29 cellular contexts compared by ENCODE assay signal in genomic region chr20:46642944-46643343, GRCh38.
"Had no signal": no experiment of that assay in that cellular context is flagged by ENCODE, and none has a peak within 500 bp of the region (broad histone marks: within the 10 kb centered on the region; RNA-seq: fewer than 3 reads in every experiment).

No MANE protein-coding gene starts in this region.

- H3K27ac Mint-ChIP-seq: natural killer cell; nephron; progenitor cell of endocrine pancreas; stimulated activated memory B cell treated with anti-CD40 and anti-IgM and Interleukin-4, amounts not matched to agents 10 μg/mL and 1 μg/mL and 100 μg/mL, for 72 hours; stimulated activated naive CD8-positive, alpha-beta T cell treated with anti-CD3 and anti-CD28 coated beads, Interleukin-15, amount 100 ng/mL, for 72 hours had no signal

- H3K9me3 Mint-ChIP-seq: natural killer cell; nephron; neural progenitor cell; stimulated activated memory B cell treated with anti-CD40 and anti-IgM and Interleukin-4, amounts not matched to agents 10 μg/mL and 1 μg/mL and 100 μg/mL, for 72 hours; stimulated activated naive CD8-positive, alpha-beta T cell treated with anti-CD3 and anti-CD28 coated beads, Interleukin-15, amount 100 ng/mL, for 72 hours had no signal

- H3K4me3 ChIP-seq: neural progenitor cell, ovary, psoas muscle, skin epidermis, smooth muscle cell, spleen, thoracic aorta, thyroid gland, tibial nerve, upper lobe of left lung, vagina had no signal

- DNase-seq: natural killer cell; occipital lobe; ovary; posterior cingulate gyrus; psoas muscle; right cardiac atrium; spleen; stimulated activated CD4-positive, alpha-beta T cell treated with anti-CD3 and anti-CD28 coated beads, Interleukin-12 subunit alpha, Interleukin-12 subunit beta, amount 100 ng/mL, for 4 hours; stimulated activated CD4-positive, alpha-beta T cell treated with anti-CD3 and anti-CD28 coated beads, Interleukin-1b, Interleukin-23, amount 100 ng/mL, for 48 hours; stimulated activated CD4-positive, alpha-beta T cell treated with anti-CD3 and anti-CD28 coated beads, Interleukin-4, amount 100 ng/mL, for 1 hour; stimulated activated CD4-positive, alpha-beta T cell treated with anti-CD3 and anti-CD28 coated beads, Interleukin-4, amount 100 ng/mL, for 4 hours; stimulated activated CD8-positive, alpha-beta memory T cell treated with anti-CD3 and anti-CD28 coated beads, Interleukin-4, amount 100 ng/mL, for 48 hours; stimulated activated naive CD4-positive, alpha-beta T cell; stimulated activated naive CD8-positive, alpha-beta T cell treated with anti-CD3 and anti-CD28 coated beads, Interleukin-15, amount 100 ng/mL, for 72 hours; stimulated activated naive CD8-positive, alpha-beta T cell treated with anti-CD3 and anti-CD28 coated beads, Interleukin-15, Interleukin-2, amounts not matched to agents 100 U/mL and 50 U/mL, for 24 hours; thyroid gland; trophoblast cell; upper lobe of left lung had no signal

- H3K4me1 ChIP-seq: parathyroid adenoma, psoas muscle, spleen, thyroid gland, upper lobe of left lung, vagina had no signal

- H3K4me2 ChIP-seq: neural progenitor cell, smooth muscle cell had no signal

- H3K4me1 Mint-ChIP-seq: natural killer cell; stimulated activated memory B cell treated with anti-CD40 and anti-IgM and Interleukin-4, amounts not matched to agents 10 μg/mL and 1 μg/mL and 100 μg/mL, for 72 hours; stimulated activated naive CD8-positive, alpha-beta T cell treated with anti-CD3 and anti-CD28 coated beads, Interleukin-15, amount 100 ng/mL, for 72 hours had no signal

- H3K27ac ChIP-seq: neural progenitor cell, ovary, parathyroid adenoma, psoas muscle, skin epidermis, spleen, thoracic aorta, thyroid gland, tibial nerve, upper lobe of left lung, vagina had no signal

- H3K4me3 Mint-ChIP-seq: natural killer cell; nephron; neural progenitor cell; stimulated activated memory B cell treated with anti-CD40 and anti-IgM and Interleukin-4, amounts not matched to agents 10 μg/mL and 1 μg/mL and 100 μg/mL, for 72 hours; stimulated activated naive CD8-positive, alpha-beta T cell treated with anti-CD3 and anti-CD28 coated beads, Interleukin-15, amount 100 ng/mL, for 72 hours had no signal

- H3K79me2 ChIP-seq: parathyroid adenoma had no signal

- ATAC-seq: natural killer cell; psoas muscle; right cardiac atrium; sciatic nerve; stimulated activated memory B cell treated with anti-CD40 and anti-IgM and Interleukin-4, amounts not matched to agents 10 μg/mL and 1 μg/mL and 100 μg/mL, for 72 hours; stimulated activated naive CD8-positive, alpha-beta T cell treated with anti-CD3 and anti-CD28 coated beads, Interleukin-15, amount 100 ng/mL, for 72 hours; stimulated activated naive CD8-positive, alpha-beta T cell treated with anti-CD3 and anti-CD28 coated beads, Interleukin-15, Interleukin-2, amounts not matched to agents 100 U/mL and 50 U/mL, for 24 hours had no signal

- H3K9me3 ChIP-seq: ovary, psoas muscle, spleen, thoracic aorta, thyroid gland, tibial nerve, upper lobe of left lung, vagina had no signal

- H3K27me3 ChIP-seq: ovary, thyroid gland, tibial nerve, upper lobe of left lung, vagina had no signal

- H2AFZ ChIP-seq: neural progenitor cell, parathyroid adenoma had no signal

- H3K9ac ChIP-seq: neural progenitor cell, parathyroid adenoma had no signal

- H3K36me3 Mint-ChIP-seq: natural killer cell; neural progenitor cell; stimulated activated memory B cell treated with anti-CD40 and anti-IgM and Interleukin-4, amounts not matched to agents 10 μg/mL and 1 μg/mL and 100 μg/mL, for 72 hours had no signal

- H3K36me3 ChIP-seq: neural progenitor cell, ovary, spleen, thoracic aorta, thyroid gland, tibial nerve, upper lobe of left lung, vagina had no signal
